ENCODE assay signal across 9 cellular contexts in genomic region chr6:89483111-89483720, GRCh38. TPM values are rescaled to one million over a fixed set of nuclear protein-coding genes. Genes with fewer than 3 reads are reported as not detected.
DNase-seq lines count a peak whose midpoint lies in the region; ATAC-seq and TF ChIP-seq lines count a peak whose summit lies in the region.
"Had no signal": no experiment of that assay in that cellular context is flagged by ENCODE, and none has a peak within 500 bp of the region (broad histone marks: within the 10 kb centered on the region; RNA-seq: fewer than 3 reads in every experiment).

No MANE protein-coding gene starts in this region.

- intact Hi-C loops in left lung (cut with DNase I) (no loop called here), thyroid gland (cut with DNase I) (no loop called here)

- 63 to 67% methylated on average over 7 of the region's 7 CpGs for WGBS in thyroid gland, 2 donors

- no peaks in the 10 kb centered on the region for H3K9me3 ChIP-seq in left lung
- no peaks in the 10 kb centered on the region for H3K9me3 ChIP-seq in thyroid gland
- H3K9me3 ChIP-seq: A549 had no signal

- no peak for TF ChIP-seq POLR2A in thyroid gland (IDR thresholded peaks at IDR 0.05)

- H3K36me3 ChIP-seq in left lung, result no peaks in the 10 kb centered on the region
- H3K36me3 ChIP-seq in thyroid gland, result no peaks in the 10 kb centered on the region

- ATAC-seq in left lung, result peak; percentile 87
- no peak for ATAC-seq in HG03378 (IDR thresholded peaks at IDR 0.05; ENCODE audit: unreplicated experiment)
- ATAC-seq in HG03521 (IDR thresholded peaks at IDR 0.05; ENCODE audit: unreplicated experiment), result no peak
- ATAC-seq: A549 had no signal

- peak; percentile 11 for DNase-seq in NCI-H2196 (lab: John Stamatoyannopoulos, UW; ENCODE audit: unreplicated experiment)
- no peak for DNase-seq in NCI-H2196 treated with DMSO at 0.1 percent for 48 hours (lab: John Stamatoyannopoulos, UW; ENCODE audit: unreplicated experiment)
- DNase-seq in cardiac fibroblast (ENCODE audit: low read depth in 2 of 2), result peak; percentile 2 to 39
- DNase-seq in left lung, result peak in 1 of 2 donors; percentile 36
- peak; percentile 21 to 36 for DNase-seq in thyroid gland
- DNase-seq in NOMO-1 treated with DMSO at 0.1 percent for 48 hours (lab: John Stamatoyannopoulos, UW; ENCODE audit: unreplicated experiment), result no peak

- TF ChIP-seq CTCF in cardiac fibroblast (IDR thresholded peaks at IDR 0.05; ENCODE audit: low read depth, low read length), result no peak
- no peak for TF ChIP-seq CTCF in left lung (IDR thresholded peaks at IDR 0.05)
- TF ChIP-seq CTCF in thyroid gland (IDR thresholded peaks at IDR 0.05), result no peak

- no peaks in the 10 kb centered on the region for H3K27me3 ChIP-seq in left lung
- H3K27me3 ChIP-seq in thyroid gland, result no peaks in the 10 kb centered on the region

- H3K4me3 ChIP-seq in cardiac fibroblast (replicated peaks in 1 of 2; ENCODE audit: low read depth in 2 of 2, low read length in 2 of 2) (no peak overlapping the region), left lung (no peak overlapping the region), thyroid gland (replicated peaks in 1 of 3) (no peak overlapping the region)
- H3K4me3 ChIP-seq: A549 had no signal

- H3K4me1 ChIP-seq in left lung (peaks cover 0 to 12% of the 10 kb centered on the region in 2 donors), thyroid gland (peaks cover 0 to 8% of the 10 kb centered on the region in 2 donors)
- H3K4me1 ChIP-seq: A549 had no signal

- H3K27ac ChIP-seq in left lung (no peak overlapping the region), thyroid gland (no peak overlapping the region)
- H3K27ac ChIP-seq: A549 had no signal

RNA-seq across cellular contexts. Expression of gene ANKRD6, which starts 50.3 kb away (rescaled TPM):
- total RNA-seq in left lung (10 to 100 TPM; 14.1 to 22.1 TPM), thyroid gland (10 to 100 TPM; 18.2 to 50.6 (median 20.6) TPM)

Comparison
In these comparisons a context has a peak if more than half of its experiments do, and no peak if none do; other contexts are left out.
1. DNase-seq: peak in NCI-H2196 (single experiment), cardiac fibroblast (2 of 2) and thyroid gland (2 of 2); none in NCI-H2196 treated with DMSO at 0.1 percent for 48 hours (single experiment) and NOMO-1 treated with DMSO at 0.1 percent for 48 hours (single experiment).